8 cellular contexts compared by ENCODE assay signal in genomic region chrX:153953342-153953830, GRCh38. TPM values are rescaled to one million over a fixed set of nuclear protein-coding genes. Genes with fewer than 3 reads are reported as not detected.
DNase-seq lines count a peak whose midpoint lies in the region; ATAC-seq and TF ChIP-seq lines count a peak whose summit lies in the region.

No MANE protein-coding gene starts in this region.

- DNase-seq in A172 (ENCODE audit: low spot score) (peak; percentile 55), MV-4-11 (lab: John Stamatoyannopoulos, UW) (peak; percentile 36), caudate nucleus (lab: John Stamatoyannopoulos, UW) (peak in 51 of 61 donors; percentile 4 to 77 (median 41)), left colon (peak; percentile 68 to 82), LoVo (ENCODE audit: low spot score) (no peak)
- DNase-seq in stimulated activated CD4-positive, alpha-beta T cell treated with anti-CD3 and anti-CD28 coated beads, Interleukin-4, amount 100 ng/mL, for 4 hours = peak; percentile 66 to 69

- ATAC-seq in GM18505 (IDR thresholded peaks at IDR 0.05; ENCODE audit: unreplicated experiment) = peak; percentile 50
- peak; percentile 69 to 71 for ATAC-seq in activated CD4-positive, CD25-positive, alpha-beta regulatory T cell treated with anti-CD3 and anti-CD28 coated beads, Interleukin-2, amount 50 U/mL, for 24 hours
- peak; percentile 78 for ATAC-seq in left colon

- peak; percentile 19 for TF ChIP-seq POLR2A in GM18505 (IDR thresholded peaks at IDR 0.05; ENCODE audit: borderline replicate concordance, extremely low read depth, insufficient read depth, insufficient read length)

- H3K27ac ChIP-seq in caudate nucleus (ENCODE audit: low read depth, low read length) = peak overlapping the region; percentile 52

- intact Hi-C loops in left colon (cut with DNase I, micrococcal nuclease) = loop anchor here in 1 of 2 donors (5.0 kb wide), 1 partner anchor 191 kb away; the partner anchor contains the start of gene PLXNB3

RNA-seq across cellular contexts. Expression of gene RENBP, which starts 8.9 kb away (rescaled TPM):
- total RNA-seq in A172 (2014; rRNA removed; shearing (Covaris generic)) = 0.62 TPM in 2 replicates
- total RNA-seq in left colon = 1 to 10 TPM; 3.8 to 8.6 TPM

RNA-seq across cellular contexts. Expression of gene HCFC1, which starts 18.2 kb away (rescaled TPM):
- total RNA-seq in A172 (2014; rRNA removed; shearing (Covaris generic)) = 40.8 and 41.7 TPM in 2 replicates
- 10 to 100 TPM; 31.9 to 47.9 TPM for total RNA-seq in left colon

RNA-seq across cellular contexts. Expression of gene NAA10, which starts 18.5 kb away (rescaled TPM):
- total RNA-seq in A172 (2014; rRNA removed; shearing (Covaris generic)) = 210 and 249 TPM in 2 replicates
- 10 to 100 TPM; 52.7 to 68.0 TPM for total RNA-seq in left colon

RNA-seq across cellular contexts. Expression of gene TMEM187, which starts 19.2 kb away (rescaled TPM):
- 8.6 and 9.6 TPM in 2 replicates for total RNA-seq in A172 (2014; rRNA removed; shearing (Covaris generic))
- 1 to 10 TPM; 8.4 to 9.9 TPM for total RNA-seq in left colon

RNA-seq across cellular contexts. Expression of gene ARHGAP4, which starts 27.3 kb away (rescaled TPM):
- 1.3 and 5.3 TPM in 2 replicates for total RNA-seq in A172 (2014; rRNA removed; shearing (Covaris generic))
- total RNA-seq in left colon = 10 to 100 TPM; 26.6 to 35.5 TPM
